Comparison of ENCODE assay signal across 25 cellular contexts in genomic region chrX:97633798-97634197, GRCh38.
"Had no signal": no experiment of that assay in that cellular context is flagged by ENCODE, and none has a peak within 500 bp of the region (broad histone marks: within the 10 kb centered on the region; RNA-seq: fewer than 3 reads in every experiment).

No MANE protein-coding gene starts in this region.

- H3K27me3 ChIP-seq: colonic mucosa, esophagus squamous epithelium had no signal

- FAIRE-seq: endometrium, islet of Langerhans, keratinocyte had no signal

- H3K9me3 ChIP-seq: colonic mucosa, esophagus squamous epithelium, gastrocnemius medialis, heart right ventricle, left ventricle myocardium inferior, lower lobe of right lung had no signal

- H3K27ac ChIP-seq: colonic mucosa, epithelial cell of prostate, esophagus squamous epithelium, gastrocnemius medialis, heart right ventricle, left ventricle myocardium inferior, lower lobe of right lung had no signal

- H3K4me3 ChIP-seq: colonic mucosa, esophagus squamous epithelium, gastrocnemius medialis, heart right ventricle, left ventricle myocardium inferior, lower lobe of right lung had no signal

- DNase-seq: colonic mucosa; cortex of kidney; effector CD8-positive, alpha-beta T cell; effector memory CD8-positive, alpha-beta T cell; endodermal cell; erythroblast; esophagus squamous epithelium; foreskin fibroblast; foreskin melanocyte; gastrocnemius medialis; glutamatergic neuron; head of caudate nucleus; heart right ventricle; hippocampal formation; left cardiac atrium; left ventricle myocardium inferior; lower lobe of right lung; mesenchymal stem cell; naive thymus-derived CD4-positive, alpha-beta T cell had no signal

- H3K36me3 ChIP-seq: colonic mucosa, esophagus squamous epithelium, gastrocnemius medialis, heart right ventricle, left ventricle myocardium inferior, lower lobe of right lung had no signal

- ATAC-seq: effector memory CD8-positive, alpha-beta T cell; esophagus mucosa; gastrocnemius medialis; heart right ventricle; left cardiac atrium; left lobe of liver; lower lobe of right lung; naive thymus-derived CD4-positive, alpha-beta T cell had no signal

- H3K4me1 ChIP-seq: colonic mucosa, esophagus squamous epithelium, gastrocnemius medialis, heart right ventricle, left ventricle myocardium inferior, lower lobe of right lung had no signal
